In genomic region chr21:38839683-38840286, GRCh38 we compare ENCODE assay signal across 10 cellular contexts. TPM values are rescaled to one million over a fixed set of nuclear protein-coding genes. Genes with fewer than 3 reads are reported as not detected.
DNase-seq lines count a peak whose midpoint lies in the region; TF ChIP-seq lines count a peak whose summit lies in the region.
"Had no signal": no experiment of that assay in that cellular context is flagged by ENCODE, and none has a peak within 500 bp of the region (broad histone marks: within the 10 kb centered on the region; RNA-seq: fewer than 3 reads in every experiment).

No MANE protein-coding gene starts in this region.

- H3K4me3 ChIP-seq in vagina = no peak overlapping the region
- H3K4me3 ChIP-seq in tibial nerve = no peak overlapping the region
- H3K4me3 ChIP-seq in SJCRH30 = no peak overlapping the region

- H3K9me3 ChIP-seq in vagina (no peaks in the 10 kb centered on the region), tibial nerve (no peaks in the 10 kb centered on the region), SJCRH30 (replicated peaks) (no peaks in the 10 kb centered on the region)

- WGBS in tibial nerve, 2 donors = 77 to 86% methylated on average over 5 of the region's 5 CpGs

- intact Hi-C loops in vagina (cut with DNase I) = no loop called here

- TF ChIP-seq POLR2A in vagina (IDR thresholded peaks at IDR 0.05) (no peak), tibial nerve (IDR thresholded peaks at IDR 0.05) (no peak)

- H3K27me3 ChIP-seq in vagina (no peaks in the 10 kb centered on the region), tibial nerve (no peaks in the 10 kb centered on the region), SJCRH30 (no peaks in the 10 kb centered on the region)

- H3K27ac ChIP-seq in vagina (peak overlapping the region; percentile 8), tibial nerve (no peak overlapping the region), SJCRH30 (no peak overlapping the region)

- peak; percentile 12 to 13 for DNase-seq in stimulated activated CD4-positive, alpha-beta T cell treated with anti-CD3 and anti-CD28 coated beads, Interleukin-2, amount 100 ng/mL, for 24 hours
- no peak for DNase-seq in stimulated activated CD4-positive, alpha-beta T cell treated with anti-CD3 and anti-CD28 coated beads, Interleukin-4, amount 100 ng/mL, for 1 hour
- peak; percentile 33 for DNase-seq in T1000 (lab: John Stamatoyannopoulos, UW)
- peak; percentile 92 for DNase-seq in glomerular visceral epithelial cell (ENCODE audit: extremely low spot score)
- peak in 1 of 2 donors; percentile 87 for DNase-seq in vagina (ENCODE audit: extremely low spot score in 2 of 2)
- no peak for DNase-seq in tibial nerve (ENCODE audit: low spot score in 2 of 2)
- no peak for DNase-seq in SJCRH30
- DNase-seq in HuH-7 (ENCODE audit: low spot score) = no peak
- DNase-seq: activated B cell treated with CpG ODN at 0.5 μM for 24 hours, NCI-H510A treated with DMSO at 0.1 percent for 48 hours had no signal

- H3K36me3 ChIP-seq in vagina (no peaks in the 10 kb centered on the region), tibial nerve (no peaks in the 10 kb centered on the region), SJCRH30 (no peaks in the 10 kb centered on the region)

- peaks cover 29% of the 10 kb centered on the region for H3K4me1 ChIP-seq in vagina
- no peaks in the 10 kb centered on the region for H3K4me1 ChIP-seq in tibial nerve
- H3K4me1 ChIP-seq in SJCRH30 = no peaks in the 10 kb centered on the region

- TF ChIP-seq CTCF in vagina (IDR thresholded peaks at IDR 0.05) = no peak
- no peak for TF ChIP-seq CTCF in tibial nerve (IDR thresholded peaks at IDR 0.05)

- no peak for TF ChIP-seq EP300 in tibial nerve (IDR thresholded peaks at IDR 0.05)

RNA-seq across cellular contexts. Expression of gene ETS2, which starts 34.1 kb away (rescaled TPM):
- total RNA-seq in vagina (134 TPM), tibial nerve (100 to 1,000 TPM in 2 of 4 donors, 10 to 100 TPM in 2; 85.6 to 103 (median 98.5) TPM)
- 10.6 and 11.8 TPM in 2 replicates for total RNA-seq in SJCRH30 (2014; rRNA removed; shearing (Covaris generic))

Comparison
In these comparisons a context has a peak if more than half of its experiments do, and no peak if none do; other contexts are left out.
1. DNase-seq: peak in stimulated activated CD4-positive, alpha-beta T cell treated with anti-CD3 and anti-CD28 coated beads, Interleukin-2, amount 100 ng/mL, for 24 hours (2 of 2), T1000 (single experiment) and glomerular visceral epithelial cell (single experiment); none in stimulated activated CD4-positive, alpha-beta T cell treated with anti-CD3 and anti-CD28 coated beads, Interleukin-4, amount 100 ng/mL, for 1 hour (single experiment), tibial nerve (0 of 2), SJCRH30 (0 of 2) and HuH-7 (single experiment).